2 cellular contexts compared by ENCODE assay signal in genomic region chr5:65734196-65734595, GRCh38.
TF ChIP-seq lines count a peak whose summit lies in the region.

No MANE protein-coding gene starts in this region.

TF ChIP-seq in IMR-90, 13 proteins besides CTCF, POLR2A, EP300 and RAD21:
- TF ChIP-seq MAFK (IDR thresholded peaks at IDR 0.05; ENCODE audit: low read depth, low read length), result peak; percentile 84

TF ChIP-seq in H1, 55 proteins besides CTCF, POLR2A, EP300 and RAD21:
- TF ChIP-seq MAX (IDR thresholded peaks at IDR 0.05) (0 out of 2 replicates have a peak, but pooled peaks have one; percentile 30), MAFK (IDR thresholded peaks at IDR 0.05; ENCODE audit: low read depth, low read length) (peak; percentile 28; the same call in 1 of the 2 replicates), BACH1 (IDR thresholded peaks at IDR 0.05; ENCODE audit: low read length) (0 out of 2 replicates have a peak, but pooled peaks have one; percentile 20)
TF ChIP-seq in H1: peak in this region for 3; not testable (repeated sequence) for 52.
